ENCODE assay signal across 11 cellular contexts in the genomic region with DNA sequence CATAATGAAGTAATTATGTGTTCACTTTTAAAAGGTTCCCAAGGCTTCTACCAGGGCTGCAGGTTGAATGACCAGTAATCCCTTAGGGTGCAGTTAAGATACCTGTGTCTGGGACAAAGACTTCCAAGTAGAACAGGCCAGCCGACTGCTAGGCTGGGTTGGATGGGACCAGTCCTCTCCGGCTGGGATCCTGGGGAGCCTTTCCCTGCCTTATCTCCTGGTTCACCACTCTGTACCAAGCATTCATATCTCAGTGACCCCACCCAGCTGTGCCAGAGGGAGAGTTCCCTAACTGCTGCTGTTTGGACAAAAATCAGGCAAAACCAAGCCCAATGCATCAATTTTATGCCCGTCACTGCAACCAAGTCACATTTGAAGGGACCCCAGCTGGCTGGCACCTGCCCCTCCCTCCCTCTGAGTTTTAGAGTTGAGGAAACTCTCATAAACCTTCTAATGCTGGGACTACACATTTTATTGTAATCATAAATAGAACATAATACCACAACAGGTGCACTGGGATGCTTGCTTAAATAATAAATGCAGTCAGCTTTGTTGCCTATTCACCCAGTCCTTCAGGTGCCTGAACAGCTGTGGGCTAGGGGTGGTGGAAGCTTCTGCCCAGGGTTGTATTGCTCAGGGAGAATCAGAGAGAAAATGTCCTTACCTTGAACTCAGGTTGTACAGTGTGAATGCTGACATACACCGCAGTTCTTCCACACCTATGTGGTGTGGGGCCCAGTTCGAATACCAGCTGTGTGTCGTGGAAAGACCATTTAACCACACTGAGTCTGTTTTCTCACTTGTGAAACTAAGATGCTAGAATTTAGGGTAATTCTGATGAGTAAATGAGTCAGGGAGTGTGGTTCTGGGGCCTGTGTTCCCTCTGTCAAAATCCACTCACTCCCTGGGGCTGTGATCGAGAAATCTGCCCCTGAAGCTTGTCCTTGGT.
DNase-seq lines count a peak whose midpoint lies in the region; ATAC-seq lines count a peak whose summit lies in the region.
"Had no signal": no experiment of that assay in that cellular context is flagged by ENCODE, and none has a peak within 500 bp of the region (broad histone marks: within the 10 kb centered on the region; RNA-seq: fewer than 3 reads in every experiment).

No MANE protein-coding gene starts in this region.

- CTCF ChIA-PET in activated naive CD4-positive, alpha-beta T cell treated with anti-CD3 and anti-CD28 coated beads for 36 hours (lab: Charles Lee): no interaction called here

- intact Hi-C loops in activated naive CD4-positive, alpha-beta T cell treated with anti-CD3 and anti-CD28 coated beads for 36 hours (cut with micrococcal nuclease): no loop called here

- DNase-seq in activated naive CD4-positive, alpha-beta T cell treated with anti-CD3 and anti-CD28 coated beads for 36 hours: peak; percentile 51
- no peak for DNase-seq in activated naive CD4-positive, alpha-beta T cell (lab: John Stamatoyannopoulos, UW)
- DNase-seq in T-helper 2 cell treated with Interferon-gamma antibody and Interleukin-4, amounts not matched to agents 5 μg/mL and 100 μg/mL, for 36 hours (ENCODE audit: low spot score): peak; percentile 45
- DNase-seq in NCI-H1930 (lab: John Stamatoyannopoulos, UW) (no peak), retina (no peak)
- DNase-seq in activated effector memory CD4-positive, alpha-beta T cell treated with Interleukin-2 at 50 U/mL for 16 hours: no peak
- DNase-seq: endodermal cell, T-helper 17 cell had no signal

- no peaks in the 10 kb centered on the region for H3K27me3 Mint-ChIP-seq in activated naive CD4-positive, alpha-beta T cell treated with anti-CD3 and anti-CD28 coated beads for 36 hours (ENCODE audit: low read depth)
- H3K27me3 Mint-ChIP-seq in T-helper 2 cell treated with Interferon-gamma antibody and Interleukin-4, amounts not matched to agents 5 μg/mL and 100 μg/mL, for 36 hours (ENCODE audit: low read depth): no peaks in the 10 kb centered on the region
- no peaks in the 10 kb centered on the region for H3K27me3 Mint-ChIP-seq in stimulated activated naive CD8-positive, alpha-beta T cell treated with anti-CD3 and anti-CD28 coated beads, Interleukin-15, Interleukin-2, amounts not matched to agents 100 ng/mL and 50 ng/mL, for 24 hours
- H3K27me3 Mint-ChIP-seq: activated naive CD8-positive, alpha-beta T cell; T-helper 17 cell had no signal

- H3K9me3 Mint-ChIP-seq in activated naive CD4-positive, alpha-beta T cell treated with anti-CD3 and anti-CD28 coated beads for 36 hours: no peaks in the 10 kb centered on the region
- H3K9me3 Mint-ChIP-seq in T-helper 2 cell treated with Interferon-gamma antibody and Interleukin-4, amounts not matched to agents 5 μg/mL and 100 μg/mL, for 36 hours: no peaks in the 10 kb centered on the region
- H3K9me3 Mint-ChIP-seq in stimulated activated naive CD8-positive, alpha-beta T cell treated with anti-CD3 and anti-CD28 coated beads, Interleukin-15, Interleukin-2, amounts not matched to agents 100 ng/mL and 50 ng/mL, for 24 hours: no peaks in the 10 kb centered on the region
- H3K9me3 Mint-ChIP-seq: endodermal cell had no signal

- H3K4me1 Mint-ChIP-seq in activated naive CD4-positive, alpha-beta T cell treated with anti-CD3 and anti-CD28 coated beads for 36 hours (ENCODE audit: low read depth): peaks cover 30% of the 10 kb centered on the region
- H3K4me1 Mint-ChIP-seq in T-helper 2 cell treated with Interferon-gamma antibody and Interleukin-4, amounts not matched to agents 5 μg/mL and 100 μg/mL, for 36 hours (ENCODE audit: low read depth): peaks cover 6% of the 10 kb centered on the region
- H3K4me1 Mint-ChIP-seq in stimulated activated naive CD8-positive, alpha-beta T cell treated with anti-CD3 and anti-CD28 coated beads, Interleukin-15, Interleukin-2, amounts not matched to agents 100 ng/mL and 50 ng/mL, for 24 hours (ENCODE audit: low read depth): peaks cover 54% of the 10 kb centered on the region

- no peaks in the 10 kb centered on the region for H3K36me3 Mint-ChIP-seq in activated naive CD4-positive, alpha-beta T cell treated with anti-CD3 and anti-CD28 coated beads for 36 hours (ENCODE audit: low read depth)
- H3K36me3 Mint-ChIP-seq in T-helper 2 cell treated with Interferon-gamma antibody and Interleukin-4, amounts not matched to agents 5 μg/mL and 100 μg/mL, for 36 hours (ENCODE audit: low read depth): no peaks in the 10 kb centered on the region
- no peaks in the 10 kb centered on the region for H3K36me3 Mint-ChIP-seq in stimulated activated naive CD8-positive, alpha-beta T cell treated with anti-CD3 and anti-CD28 coated beads, Interleukin-15, Interleukin-2, amounts not matched to agents 100 ng/mL and 50 ng/mL, for 24 hours (ENCODE audit: low read depth)
- H3K36me3 Mint-ChIP-seq: activated naive CD8-positive, alpha-beta T cell had no signal

- H3K27ac Mint-ChIP-seq in activated naive CD4-positive, alpha-beta T cell treated with anti-CD3 and anti-CD28 coated beads for 36 hours: no peak overlapping the region
- no peak overlapping the region for H3K27ac Mint-ChIP-seq in T-helper 2 cell treated with Interferon-gamma antibody and Interleukin-4, amounts not matched to agents 5 μg/mL and 100 μg/mL, for 36 hours
- peak overlapping the region; percentile 64 for H3K27ac Mint-ChIP-seq in stimulated activated naive CD8-positive, alpha-beta T cell treated with anti-CD3 and anti-CD28 coated beads, Interleukin-15, Interleukin-2, amounts not matched to agents 100 ng/mL and 50 ng/mL, for 24 hours
- H3K27ac Mint-ChIP-seq: activated naive CD8-positive, alpha-beta T cell; endodermal cell; T-helper 17 cell had no signal

- H3K4me3 Mint-ChIP-seq in activated naive CD4-positive, alpha-beta T cell treated with anti-CD3 and anti-CD28 coated beads for 36 hours: no peak overlapping the region
- H3K4me3 Mint-ChIP-seq in T-helper 2 cell treated with Interferon-gamma antibody and Interleukin-4, amounts not matched to agents 5 μg/mL and 100 μg/mL, for 36 hours: no peak overlapping the region
- no peak overlapping the region for H3K4me3 Mint-ChIP-seq in stimulated activated naive CD8-positive, alpha-beta T cell treated with anti-CD3 and anti-CD28 coated beads, Interleukin-15, Interleukin-2, amounts not matched to agents 100 ng/mL and 50 ng/mL, for 24 hours
- H3K4me3 Mint-ChIP-seq: activated naive CD8-positive, alpha-beta T cell; endodermal cell; T-helper 17 cell had no signal

- ATAC-seq in HG02798 (IDR thresholded peaks at IDR 0.05; ENCODE audit: poor library complexity, unreplicated experiment): peak; percentile 88
- ATAC-seq: T-helper 17 cell had no signal

Comparison
In these comparisons a context has a peak if more than half of its experiments do, and no peak if none do; other contexts are left out.
1. DNase-seq: peak in activated naive CD4-positive, alpha-beta T cell treated with anti-CD3 and anti-CD28 coated beads for 36 hours (single experiment) and T-helper 2 cell treated with Interferon-gamma antibody and Interleukin-4, amounts not matched to agents 5 μg/mL and 100 μg/mL, for 36 hours (single experiment); none in activated naive CD4-positive, alpha-beta T cell (0 of 4), NCI-H1930 (0 of 2), retina (single experiment) and activated effector memory CD4-positive, alpha-beta T cell treated with Interleukin-2 at 50 U/mL for 16 hours (single experiment).